Comparison of ENCODE assay signal across 9 cellular contexts in genomic region chr11:107043242-107043991, GRCh38. TPM values are rescaled to one million over a fixed set of nuclear protein-coding genes. Genes with fewer than 3 reads are reported as not detected.
A peak's percentile ranks its signal among the peaks of the same experiment; 100 is the strongest.
DNase-seq lines count a peak whose midpoint lies in the region; ATAC-seq lines count a peak whose summit lies in the region.
"Had no signal": no experiment of that assay in that cellular context is flagged by ENCODE, and none has a peak within 500 bp of the region (broad histone marks: within the 10 kb centered on the region; RNA-seq: fewer than 3 reads in every experiment).

No MANE protein-coding gene starts in this region.

- no peaks in the 10 kb centered on the region for H3K79me2 ChIP-seq in Karpas-422 (ENCODE audit: low read length)

- no peaks in the 10 kb centered on the region for H4K20me1 ChIP-seq in Karpas-422 (ENCODE audit: insufficient read depth, low read depth, low read length)

- H3K9me3 ChIP-seq in SJSA1 (replicated peaks) (peaks cover 5% of the 10 kb centered on the region), Karpas-422 (ENCODE audit: low read length) (no peaks in the 10 kb centered on the region)

- H3K4me3 ChIP-seq in SJSA1 (no peak overlapping the region), Karpas-422 (ENCODE audit: low read length) (no peak overlapping the region)

- ATAC-seq in GM18873 (IDR thresholded peaks at IDR 0.05; ENCODE audit: low FRiP score, unreplicated experiment): peak; percentile 73
- ATAC-seq in HG02973 (IDR thresholded peaks at IDR 0.05; ENCODE audit: unreplicated experiment): peak; percentile 85
- ATAC-seq: Panc1 had no signal

- H3K4me1 ChIP-seq in SJSA1 (replicated peaks) (peaks cover 26% of the 10 kb centered on the region), Karpas-422 (ENCODE audit: low read length) (peaks cover 7% of the 10 kb centered on the region)

- no peak overlapping the region for H3K4me2 ChIP-seq in Karpas-422 (ENCODE audit: low read depth, low read length, poor library complexity, severe bottlenecking)

- H3K27ac ChIP-seq in SJSA1 (peak overlapping the region; percentile 91), Karpas-422 (ENCODE audit: low read length) (no peak overlapping the region)

- DNase-seq in SJSA1 (ENCODE audit: low read depth in 1 of 2, low spot score in 2 of 2) (peak; percentile 50 to 85), renal cortical epithelial cell (ENCODE audit: low read depth) (peak; percentile 99), Karpas-422 (no peak), KG1 (lab: John Stamatoyannopoulos, UW) (no peak), SHP77 treated with DMSO at 0.1 percent for 48 hours (lab: John Stamatoyannopoulos, UW) (no peak), T-helper 9 cell (no peak)

- no peaks in the 10 kb centered on the region for H3K9me2 ChIP-seq in Karpas-422 (replicated peaks; ENCODE audit: insufficient read depth, low read length)

- H2AFZ ChIP-seq in Karpas-422 (ENCODE audit: low read length): no peak overlapping the region

- H3K36me3 ChIP-seq in SJSA1 (no peaks in the 10 kb centered on the region), Karpas-422 (ENCODE audit: insufficient read depth, low read length) (no peaks in the 10 kb centered on the region)

- no peak overlapping the region for H3K9ac ChIP-seq in Karpas-422 (ENCODE audit: low read length)

- H3K27me3 ChIP-seq in SJSA1 (replicated peaks) (no peaks in the 10 kb centered on the region), Karpas-422 (ENCODE audit: low read length) (no peaks in the 10 kb centered on the region)

RNA-seq across cellular contexts. Expression of gene GUCY1A2, which starts 25.1 kb away (rescaled TPM):
- 0.11 and 0.13 TPM in 2 replicates for total RNA-seq in SJSA1 (2014; rRNA removed; shearing (Covaris generic))
- total RNA-seq in renal cortical epithelial cell: 0.17 and 0.99 TPM in 2 replicates
- total RNA-seq in Karpas-422 (2014; rRNA removed; shearing (Covaris generic); ENCODE audit: low replicate concordance): 0.04 TPM in 1 of 2 replicates, not detected in the other

Comparison
In these comparisons a context has a peak if more than half of its experiments do, and no peak if none do; other contexts are left out.
1. DNase-seq: peak in SJSA1 (2 of 2) and renal cortical epithelial cell (single experiment); none in Karpas-422 (single experiment), KG1 (single experiment), SHP77 treated with DMSO at 0.1 percent for 48 hours (single experiment) and T-helper 9 cell (single experiment).